ENCODE assay signal across 7 cellular contexts in genomic region chr11:78139422-78140391, GRCh38. TPM values are rescaled to one million over a fixed set of nuclear protein-coding genes. Genes with fewer than 3 reads are reported as not detected.
A peak's percentile ranks its signal among the peaks of the same experiment; 100 is the strongest.
DNase-seq lines count a peak whose midpoint lies in the region; ATAC-seq, FAIRE-seq and TF ChIP-seq lines count a peak whose summit lies in the region.

Gene ALG8 (minus strand): TSS chr11:78139626. CDS start chr11:78139588, 38 bp downstream.

- no peaks in the 10 kb centered on the region for H3K36me3 ChIP-seq in hepatocyte (replicated peaks; ENCODE audit: insufficient read depth, low read depth)

- H4K20me1 ChIP-seq in hepatocyte (ENCODE audit: insufficient read depth, poor library complexity, severe bottlenecking), result no peaks in the 10 kb centered on the region

- peak within 1 kb of the TSS; percentile 80 for H3K27ac ChIP-seq in hepatocyte

- TF ChIP-seq CTCF in hepatocyte (IDR thresholded peaks at IDR 0.05; ENCODE audit: poor library complexity), result no peak
- TF ChIP-seq CTCF in retinal pigment epithelial cell (conservative IDR thresholded peaks at IDR 0.05; ENCODE audit: low read depth, low read length), result no peak

- peak; percentile 90 for ATAC-seq in HG02981 (IDR thresholded peaks at IDR 0.05; ENCODE audit: unreplicated experiment)

- H3K4me3 ChIP-seq in hepatocyte, result peak within 1 kb of the TSS; percentile 70
- peak within 1 kb of the TSS; percentile 91 for H3K4me3 ChIP-seq in retinal pigment epithelial cell (ENCODE audit: low read length)

- DNase-seq in GM18507 (ENCODE audit: extremely low spot score, insufficient read length, low read depth), result peak; percentile 99
- peak; percentile 78 for DNase-seq in NCI-H2029 treated with DMSO at 0.1 percent for 48 hours (lab: John Stamatoyannopoulos, UW)
- peak; percentile 94 for DNase-seq in T-helper 9 cell
- DNase-seq in astrocyte of the hippocampus (ENCODE audit: low read depth, low spot score), result peak; percentile 99
- peak; percentile 98 for DNase-seq in hepatocyte (ENCODE audit: low spot score)
- peak; percentile 83 for DNase-seq in retinal pigment epithelial cell (ENCODE audit: low read depth)

- H3K79me2 ChIP-seq in hepatocyte, result peaks cover 41% of the 10 kb centered on the region

- no peaks in the 10 kb centered on the region for H3K9me2 ChIP-seq in hepatocyte (replicated peaks; ENCODE audit: insufficient read depth)

- peak; percentile 90 for FAIRE-seq in GM18507 (lab: Jason Lieb, UNC)

- no peaks in the 10 kb centered on the region for H3K9me3 ChIP-seq in hepatocyte (ENCODE audit: low read depth)

- H3K27me3 ChIP-seq in hepatocyte, result no peaks in the 10 kb centered on the region

- 1% methylated on average over 46 of the region's 52 CpGs for WGBS in hepatocyte (ENCODE audit: low lambda C conversion rate, missing lambda C conversion rate)

- peak within 1 kb of the TSS; percentile 86 for H3K4me2 ChIP-seq in hepatocyte

- peak within 1 kb of the TSS; percentile 90 for H2AFZ ChIP-seq in hepatocyte

- H3K4me1 ChIP-seq in hepatocyte (ENCODE audit: insufficient read depth), result peaks cover 6% of the 10 kb centered on the region

RNA-seq across cellular contexts. Expression of gene ALG8, which starts in this region (rescaled TPM):
- total RNA-seq in hepatocyte, result 43.1 and 66.8 TPM in 2 replicates
- polyA plus RNA-seq in hepatocyte, result 62.0 and 74.3 TPM in 2 replicates

Comparison
In these comparisons a context has a peak if more than half of its experiments do, and no peak if none do; other contexts are left out.
1. Peak in every context shown above with its lines: DNase-seq, ATAC-seq, H3K4me3 ChIP-seq and H3K27ac ChIP-seq.